Comparison of ENCODE assay signal across 12 cellular contexts in genomic region chr14:75549169-75549568, GRCh38. TPM values are rescaled to one million over a fixed set of nuclear protein-coding genes. Genes with fewer than 3 reads are reported as not detected.
A peak's percentile ranks its signal among the peaks of the same experiment; 100 is the strongest.
DNase-seq lines count a peak whose midpoint lies in the region; ATAC-seq and TF ChIP-seq lines count a peak whose summit lies in the region.
"Had no signal": no experiment of that assay in that cellular context is flagged by ENCODE, and none has a peak within 500 bp of the region (broad histone marks: within the 10 kb centered on the region; RNA-seq: fewer than 3 reads in every experiment).

No MANE protein-coding gene starts in this region.

- H3K79me2 ChIP-seq in neural progenitor cell (ENCODE audit: low read depth) (no peaks in the 10 kb centered on the region), osteoblast (ENCODE audit: insufficient read depth, low read length) (no peaks in the 10 kb centered on the region)

- no peak overlapping the region for H3K27ac ChIP-seq in neural progenitor cell
- no peak overlapping the region for H3K27ac ChIP-seq in osteoblast (ENCODE audit: low read depth, low read length)
- H3K27ac ChIP-seq: HL-60, thoracic aorta had no signal

- H4K20me1 ChIP-seq in neural progenitor cell (ENCODE audit: low read depth) (no peaks in the 10 kb centered on the region), osteoblast (ENCODE audit: insufficient read depth, low read length) (no peaks in the 10 kb centered on the region)

- H3K4me1 ChIP-seq in neural progenitor cell (no peaks in the 10 kb centered on the region), osteoblast (ENCODE audit: insufficient read depth, low read length) (no peaks in the 10 kb centered on the region)

- no peaks in the 10 kb centered on the region for H3K9me3 Mint-ChIP-seq in neural progenitor cell

- no peak for TF ChIP-seq CTCF in neural progenitor cell (IDR thresholded peaks at IDR 0.05)
- no peak for TF ChIP-seq CTCF in osteoblast (IDR thresholded peaks at IDR 0.05; ENCODE audit: extremely low read depth, low read depth, low read length)

- no peak overlapping the region for H3K9ac ChIP-seq in neural progenitor cell

- no peak overlapping the region for H3K4me3 Mint-ChIP-seq in neural progenitor cell

- H3K36me3 ChIP-seq in neural progenitor cell (no peaks in the 10 kb centered on the region), osteoblast (ENCODE audit: insufficient read depth, low read length) (no peaks in the 10 kb centered on the region)
- H3K36me3 ChIP-seq: thoracic aorta had no signal

- H3K4me3 ChIP-seq in neural progenitor cell (no peak overlapping the region), osteoblast (ENCODE audit: insufficient read depth, low read length) (no peak overlapping the region)
- H3K4me3 ChIP-seq: thoracic aorta had no signal

- no peak overlapping the region for H3K27ac Mint-ChIP-seq in neural progenitor cell

- H2AFZ ChIP-seq in neural progenitor cell (replicated peaks) (no peak overlapping the region), osteoblast (ENCODE audit: low read length) (no peak overlapping the region)

- peak; percentile 18 for DNase-seq in stimulated activated naive CD4-positive, alpha-beta T cell treated with Interleukin-2 at 50 U/mL for 16 hours (lab: John Stamatoyannopoulos, UW)
- no peak for DNase-seq in stimulated activated naive CD4-positive, alpha-beta T cell (lab: John Stamatoyannopoulos, UW)
- peak; percentile 33 for DNase-seq in activated CD4-positive, CD25-positive, alpha-beta regulatory T cell treated with anti-CD3 and anti-CD28 coated beads, Interleukin-2, amount 50 U/mL, for 72 hours
- no peak for DNase-seq in neural progenitor cell (ENCODE audit: low spot score)
- no peak for DNase-seq in osteoblast (ENCODE audit: insufficient read length, low spot score, missing footprints)
- DNase-seq in effector CD4-positive, alpha-beta T cell, result no peak
- DNase-seq in NCI-H1930 (lab: John Stamatoyannopoulos, UW), result no peak
- DNase-seq: glutamatergic neuron, NCI-H1417 treated with DMSO at 0.1 percent for 48 hours had no signal

- H3K27me3 ChIP-seq in neural progenitor cell (no peaks in the 10 kb centered on the region), osteoblast (ENCODE audit: insufficient read depth, low read length) (peaks cover 22% of the 10 kb centered on the region)

- H3K9me3 ChIP-seq in neural progenitor cell (ENCODE audit: low read depth) (no peaks in the 10 kb centered on the region), osteoblast (ENCODE audit: low read depth, low read length) (no peaks in the 10 kb centered on the region)
- H3K9me3 ChIP-seq: thoracic aorta had no signal

- peak; percentile 77 for ATAC-seq in HG02759 (IDR thresholded peaks at IDR 0.05; ENCODE audit: unreplicated experiment)

- H3F3A ChIP-seq in neural progenitor cell (ENCODE audit: low read depth), result no peaks in the 10 kb centered on the region

- no peaks in the 10 kb centered on the region for H3K36me3 Mint-ChIP-seq in neural progenitor cell

- H3K4me2 ChIP-seq in neural progenitor cell (no peak overlapping the region), osteoblast (ENCODE audit: insufficient read depth, low read length) (no peak overlapping the region)

- no peaks in the 10 kb centered on the region for H3K4me1 Mint-ChIP-seq in neural progenitor cell

- peaks cover 2% of the 10 kb centered on the region for H3K27me3 Mint-ChIP-seq in neural progenitor cell (ENCODE audit: insufficient read depth, low read depth)

RNA-seq across cellular contexts. Expression of gene BATF, which starts 26.9 kb away (rescaled TPM):
- total RNA-seq in neural progenitor cell (ENCODE audit: low replicate concordance) (not detected in 2 replicates), osteoblast (0.59 and 0.72 TPM in 2 replicates)

RNA-seq across cellular contexts. Expression of gene FLVCR2, which starts 29.3 kb away (rescaled TPM):
- total RNA-seq in neural progenitor cell (ENCODE audit: low replicate concordance), result 1.7 and 2.8 TPM in 2 replicates
- 1.5 and 1.8 TPM in 2 replicates for total RNA-seq in osteoblast

Comparison
In these comparisons a context has a peak if more than half of its experiments do, and no peak if none do; other contexts are left out.
1. DNase-seq: peak in stimulated activated naive CD4-positive, alpha-beta T cell treated with Interleukin-2 at 50 U/mL for 16 hours (single experiment) and activated CD4-positive, CD25-positive, alpha-beta regulatory T cell treated with anti-CD3 and anti-CD28 coated beads, Interleukin-2, amount 50 U/mL, for 72 hours (single experiment); none in stimulated activated naive CD4-positive, alpha-beta T cell (0 of 6), neural progenitor cell (single experiment), osteoblast (single experiment), effector CD4-positive, alpha-beta T cell (single experiment) and NCI-H1930 (0 of 2).